ENCODE assay signal across 8 cellular contexts in the genomic region with DNA sequence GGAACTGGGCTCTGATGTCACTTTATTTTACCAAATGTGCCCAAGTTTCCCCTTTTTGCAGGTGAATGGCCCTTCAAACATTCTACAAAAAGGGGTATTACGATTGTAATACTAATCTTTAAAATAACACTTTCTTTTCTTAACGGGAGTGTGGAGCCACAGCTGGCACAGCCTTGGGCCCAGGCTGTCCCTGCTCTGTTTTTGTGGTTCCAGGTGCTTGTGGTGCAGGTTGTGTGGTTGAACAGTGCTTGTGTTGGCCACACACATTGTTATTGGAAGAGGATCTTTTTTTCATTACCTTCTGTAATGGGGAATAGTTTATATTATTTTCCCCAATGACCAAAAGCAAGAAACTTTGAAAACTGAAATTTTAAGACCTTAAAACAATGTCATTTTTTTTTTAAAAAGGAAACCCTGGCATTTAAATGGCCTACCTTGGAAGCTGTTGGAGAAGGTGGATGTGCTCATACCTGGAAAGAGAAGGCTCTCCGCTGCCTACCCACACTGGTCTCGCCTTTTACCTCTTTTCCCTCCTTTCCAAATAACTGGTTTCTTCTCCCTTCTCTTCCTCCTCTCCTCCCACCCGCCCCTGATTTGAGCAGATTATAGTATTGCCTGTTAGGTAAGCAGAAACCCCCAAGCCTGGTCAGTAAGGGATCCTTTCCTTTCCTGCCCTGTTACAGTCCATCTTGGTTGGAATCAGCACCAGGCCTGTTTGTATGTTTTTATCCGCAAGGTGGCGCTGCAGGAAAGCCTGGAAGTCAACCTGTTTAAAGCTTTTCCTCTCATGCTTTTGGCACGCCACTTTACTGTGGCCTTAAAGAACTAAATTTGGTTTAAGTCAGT. TPM values are rescaled to one million over a fixed set of nuclear protein-coding genes. Genes with fewer than 3 reads are reported as not detected.
DNase-seq lines count a peak whose midpoint lies in the region; ATAC-seq and TF ChIP-seq lines count a peak whose summit lies in the region.

No MANE protein-coding gene starts in this region.

- H3K27ac Mint-ChIP-seq in neural crest cell (ENCODE audit: unreplicated experiment), result no peak overlapping the region

- H3K4me1 ChIP-seq in PC-3 (ENCODE audit: insufficient read depth, low read length), result no peaks in the 10 kb centered on the region

- no peak overlapping the region for H3K4me3 ChIP-seq in PC-3 (ENCODE audit: low read length)
- no peak overlapping the region for H3K4me3 ChIP-seq in fibroblast of mammary gland (ENCODE audit: control insufficient read depth, low read depth, low read length)

- no peak overlapping the region for H3K9ac ChIP-seq in PC-3 (ENCODE audit: low read length)

- H3K27me3 ChIP-seq in PC-3 (ENCODE audit: low read length), result no peaks in the 10 kb centered on the region

- H3K27ac ChIP-seq in PC-3 (ENCODE audit: low read length), result no peak overlapping the region

- intact Hi-C loops in PC-3 (cut with micrococcal nuclease), result loop anchor here (2.0 to 5.0 kb wide), 2 partner anchors 494 to 555 kb away; no protein-coding TSS in a partner anchor

- TF ChIP-seq CTCF in PC-3 (conservative IDR thresholded peaks at IDR 0.05; ENCODE audit: low read depth, low read length), result peak; percentile 83
- TF ChIP-seq CTCF in fibroblast of mammary gland (conservative IDR thresholded peaks at IDR 0.05; ENCODE audit: control insufficient read depth, insufficient read depth, low read depth, low read length), result peak; percentile 94
- TF ChIP-seq CTCF in neural crest cell (conservative IDR thresholded peaks at IDR 0.05), result peak; percentile 93

- no peaks in the 10 kb centered on the region for H3K27me3 Mint-ChIP-seq in activated T-cell treated with anti-CD3 and anti-CD28 coated beads, Interleukin-2, amount 50 U/mL, for 4 hours (ENCODE audit: low read depth)
- no peaks in the 10 kb centered on the region for H3K27me3 Mint-ChIP-seq in neural crest cell (ENCODE audit: low read depth)

- H3K79me2 ChIP-seq in PC-3 (ENCODE audit: low read length), result no peaks in the 10 kb centered on the region

- H3K9me3 ChIP-seq in PC-3 (ENCODE audit: low read length), result no peaks in the 10 kb centered on the region

- no peaks in the 10 kb centered on the region for H4K20me1 ChIP-seq in PC-3 (ENCODE audit: low read length)

- peaks cover 21% of the 10 kb centered on the region for H3K36me3 Mint-ChIP-seq in activated T-cell treated with anti-CD3 and anti-CD28 coated beads, Interleukin-2, amount 50 U/mL, for 4 hours (ENCODE audit: insufficient read depth)
- peaks cover 18% of the 10 kb centered on the region for H3K36me3 Mint-ChIP-seq in neural crest cell (ENCODE audit: low read depth)

- DNase-seq in COLO668 (lab: John Stamatoyannopoulos, UW; ENCODE audit: unreplicated experiment), result peak; percentile 73
- DNase-seq in HT1080 (ENCODE audit: low read depth), result peak; percentile 58
- peak; percentile 78 for DNase-seq in PC-3
- DNase-seq in activated T-cell treated with anti-CD3 and anti-CD28 coated beads, Interleukin-2, amount 50 U/mL, for 4 hours, result peak; percentile 86
- peak; percentile 80 for DNase-seq in fibroblast of mammary gland (ENCODE audit: low read depth)
- peak; percentile 90 for DNase-seq in neural crest cell (ENCODE audit: low read depth, low spot score)
- DNase-seq in stromal cell of bone marrow (ENCODE audit: low read depth), result peak; percentile 67

- peak; percentile 82 for ATAC-seq in GM19455 (IDR thresholded peaks at IDR 0.05; ENCODE audit: unreplicated experiment)
- peak; percentile 73 for ATAC-seq in PC-3
- ATAC-seq in activated T-cell treated with anti-CD3 and anti-CD28 coated beads, Interleukin-2, amount 50 U/mL, for 4 hours, result peak; percentile 50 to 82

- POLR2A ChIA-PET in PC-3 (lab: Charles Lee; ENCODE audit: unreplicated experiment), result no interaction called here

- no peak overlapping the region for H3K4me2 ChIP-seq in PC-3 (ENCODE audit: low read length)

- BruUV-seq in PC-3 (replicated peaks; lab: Mats Ljungman, UMichigan), result no TSS peak

- peaks cover 7% of the 10 kb centered on the region for H3K36me3 ChIP-seq in PC-3 (ENCODE audit: low read depth, low read length)

- H3F3A ChIP-seq in PC-3 (ENCODE audit: low read length, unreplicated experiment), result no peaks in the 10 kb centered on the region

- H3K9me2 ChIP-seq in PC-3 (replicated peaks; ENCODE audit: low read length), result no peaks in the 10 kb centered on the region

- CTCF ChIA-PET in PC-3 (lab: Charles Lee), result interaction anchor here (0.7 to 1.5 kb wide), 3 partner anchors 40 to 554 kb away, joined by 6 to 12 read pairs (median 6); no protein-coding TSS in a partner anchor

- no peak overlapping the region for H2AFZ ChIP-seq in PC-3 (ENCODE audit: low read length)

- H3K4me3 Mint-ChIP-seq in activated T-cell treated with anti-CD3 and anti-CD28 coated beads, Interleukin-2, amount 50 U/mL, for 4 hours, result no peak overlapping the region
- no peak overlapping the region for H3K4me3 Mint-ChIP-seq in neural crest cell

- H3K9me3 Mint-ChIP-seq in activated T-cell treated with anti-CD3 and anti-CD28 coated beads, Interleukin-2, amount 50 U/mL, for 4 hours, result no peaks in the 10 kb centered on the region
- H3K9me3 Mint-ChIP-seq in neural crest cell, result no peaks in the 10 kb centered on the region

- peaks cover 11% of the 10 kb centered on the region for H3K4me1 Mint-ChIP-seq in activated T-cell treated with anti-CD3 and anti-CD28 coated beads, Interleukin-2, amount 50 U/mL, for 4 hours (ENCODE audit: low read depth)
- H3K4me1 Mint-ChIP-seq in neural crest cell, result no peaks in the 10 kb centered on the region

RNA-seq across cellular contexts. Expression of a gene that starts 28.6 kb away (rescaled TPM):
- total RNA-seq in HT1080 (2014; rRNA removed; shearing (Covaris generic)), result 7.4 and 10.8 TPM in 2 replicates
- 37.1 and 38.7 TPM in 2 replicates for polyA plus RNA-seq in HT1080 (2015; cell fraction: cytosol; rRNA removed)
- polyA plus RNA-seq in HT1080 (2015; cell fraction: nucleus; rRNA removed), result 37.8 and 41.5 TPM in 2 replicates
- total RNA-seq in PC-3 (2014; rRNA removed), result 10.8 and 17.5 TPM in 2 replicates
- total RNA-seq in activated T-cell treated with anti-CD3 and anti-CD28 coated beads, Interleukin-2, amount 50 U/mL, for 4 hours, result 10 to 100 TPM; 21.1 to 26.4 (median 22.5) TPM
- total RNA-seq in neural crest cell, result 71.0 and 74.3 TPM in 2 replicates
